ENCODE assay signal across 14 cellular contexts in the genomic region with DNA sequence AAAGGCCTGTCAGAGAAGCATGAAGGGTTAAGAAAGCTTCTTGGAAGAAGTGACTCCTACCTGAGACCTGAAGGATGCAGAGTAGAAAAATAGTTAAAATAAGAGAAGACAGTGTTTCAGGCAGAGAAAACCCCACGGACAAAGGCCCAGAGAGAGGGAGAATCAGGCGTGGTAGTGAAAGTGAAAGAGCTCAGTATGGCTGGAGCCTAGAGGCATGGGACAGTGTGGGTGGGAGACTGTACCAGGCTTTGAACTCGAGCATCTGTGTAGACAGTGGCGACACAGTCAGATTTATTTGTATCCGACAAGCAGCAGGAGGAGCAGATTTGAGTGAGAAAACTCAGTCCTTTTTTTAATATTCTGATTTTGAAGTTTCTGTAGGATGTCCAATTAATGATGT.
"Had no signal": no experiment of that assay in that cellular context is flagged by ENCODE, and none has a peak within 500 bp of the region (broad histone marks: within the 10 kb centered on the region; RNA-seq: fewer than 3 reads in every experiment).

No MANE protein-coding gene starts in this region.

- H3K27me3 ChIP-seq: gastrocnemius medialis, right atrium auricular region had no signal

- ATAC-seq: activated T-cell treated with anti-CD3 and anti-CD28 coated beads, Interleukin-2, amount 50 U/mL, for 4 hours; gastrocnemius medialis; left colon had no signal

- H3K9me3 ChIP-seq: gastrocnemius medialis, right atrium auricular region had no signal

- H3K4me1 ChIP-seq: right atrium auricular region had no signal

- H3K27ac ChIP-seq: gastrocnemius medialis, right atrium auricular region, skin epidermis had no signal

- H3K4me3 ChIP-seq: gastrocnemius medialis, lung, right atrium auricular region, skin epidermis had no signal

- DNase-seq: activated CD4-positive, alpha-beta memory T cell treated with anti-CD3 and anti-CD28 coated beads, Interleukin-2, amount 10 ng/mL, durations not matched to agents 7 days and 5 days; activated CD4-positive, alpha-beta T cell treated with anti-CD3 and anti-CD28 coated beads for 4 hours; activated effector memory CD4-positive, alpha-beta T cell treated with Interleukin-2 at 50 U/mL for 16 hours; activated naive CD4-positive, alpha-beta T cell treated with anti-CD3 and anti-CD28 coated beads, Interleukin-2, amount 50 U/mL, for 16 hours; activated T-cell treated with anti-CD3 and anti-CD28 coated beads, Interleukin-2, amount 50 U/mL, for 4 hours; gastrocnemius medialis; left colon; stimulated activated CD4-positive, alpha-beta T cell treated with anti-CD3 and anti-CD28 coated beads, Interleukin-4, amount 100 ng/mL, for 24 hours; stimulated activated naive CD4-positive, alpha-beta T cell treated with Interleukin-2 at 50 U/mL for 16 hours; substantia nigra; trophoblast cell had no signal

- H3K36me3 ChIP-seq: gastrocnemius medialis, right atrium auricular region had no signal
